ENCODE assay signal across 9 cellular contexts in the genomic region with DNA sequence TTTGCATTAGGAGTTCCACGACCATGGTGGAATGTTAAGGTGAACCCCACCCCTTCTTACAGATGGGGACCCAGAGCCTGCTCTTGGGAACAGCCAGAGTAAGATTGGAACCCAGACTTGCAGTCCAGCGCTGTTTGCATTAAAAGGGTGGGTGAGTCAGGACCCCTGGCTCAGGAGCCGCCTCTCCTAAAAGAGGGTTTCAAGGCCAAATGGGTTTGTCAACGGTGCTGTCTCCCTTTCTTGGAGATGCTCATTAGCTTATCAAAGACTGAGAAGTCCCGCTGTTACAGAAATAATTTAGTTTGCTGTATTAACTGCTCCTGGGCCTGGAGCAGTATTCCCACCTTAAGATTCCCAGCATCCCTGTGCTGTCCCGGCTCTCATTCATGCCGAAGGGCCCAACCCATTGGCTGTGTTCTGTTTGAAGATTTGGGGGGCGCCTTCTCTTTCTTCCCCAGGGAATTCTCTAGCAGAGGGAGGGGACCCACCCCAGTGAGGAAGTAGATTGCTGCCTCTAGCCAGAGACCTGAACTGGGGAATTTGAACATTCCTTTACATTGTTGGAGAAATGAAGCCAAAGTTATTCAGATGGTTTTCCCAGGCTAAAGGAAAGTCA. TPM values are rescaled to one million over a fixed set of nuclear protein-coding genes. Genes with fewer than 3 reads are reported as not detected.
DNase-seq lines count a peak whose midpoint lies in the region; ATAC-seq, FAIRE-seq and TF ChIP-seq lines count a peak whose summit lies in the region.
"Had no signal": no experiment of that assay in that cellular context is flagged by ENCODE, and none has a peak within 500 bp of the region (broad histone marks: within the 10 kb centered on the region; RNA-seq: fewer than 3 reads in every experiment).

No MANE protein-coding gene starts in this region.

- H3K4me3 Mint-ChIP-seq in T-helper 1 cell treated with Interleukin-12 subunit alpha and Interleukin-12 subunit beta and Interleukin-4 antibody, amounts not matched to agents 30 μg/mL and 1 μg/mL, for 36 hours = peak overlapping the region; percentile 98
- peak overlapping the region; percentile 98 for H3K4me3 Mint-ChIP-seq in astrocyte (ENCODE audit: unreplicated experiment)

- H3K36me3 ChIP-seq in astrocyte (ENCODE audit: insufficient read depth, low read length) (peaks cover 10% of the 10 kb centered on the region), keratinocyte (ENCODE audit: control insufficient read depth in 2 of 2, extremely low read depth in 1 of 2, insufficient read depth in 2 of 2, low read length in 2 of 2) (peaks cover 6 to 25% of the 10 kb centered on the region in 2 experiments), thoracic aorta (peaks cover 12% of the 10 kb centered on the region)

- peaks cover 8% of the 10 kb centered on the region for H3K4me1 Mint-ChIP-seq in T-helper 1 cell treated with Interleukin-12 subunit alpha and Interleukin-12 subunit beta and Interleukin-4 antibody, amounts not matched to agents 30 μg/mL and 1 μg/mL, for 36 hours (ENCODE audit: low read depth)
- H3K4me1 Mint-ChIP-seq in astrocyte (ENCODE audit: low read depth, unreplicated experiment) = peaks cover 35% of the 10 kb centered on the region

- DNase-seq in T-helper 1 cell = no peak
- DNase-seq in astrocyte (ENCODE audit: low read depth) = no peak
- no peak for DNase-seq in keratinocyte (ENCODE audit: low read depth, low spot score)
- no peak for DNase-seq in thoracic aorta (ENCODE audit: low spot score)
- no peak for DNase-seq in urothelium cell line (ENCODE audit: low spot score)

- no peak overlapping the region for H3K27ac Mint-ChIP-seq in T-helper 1 cell treated with Interleukin-12 subunit alpha and Interleukin-12 subunit beta and Interleukin-4 antibody, amounts not matched to agents 30 μg/mL and 1 μg/mL, for 36 hours
- H3K27ac Mint-ChIP-seq in astrocyte (ENCODE audit: unreplicated experiment) = peak overlapping the region; percentile 89

- ATAC-seq in thoracic aorta (ENCODE audit: insufficient number of reproducible peaks, low FRiP score, low read depth) (no peak), HG02588 (IDR thresholded peaks at IDR 0.05; ENCODE audit: unreplicated experiment) (no peak), GM18517 (IDR thresholded peaks at IDR 0.05; ENCODE audit: unreplicated experiment) (no peak)

- no peaks in the 10 kb centered on the region for H3K9me3 Mint-ChIP-seq in T-helper 1 cell treated with Interleukin-12 subunit alpha and Interleukin-12 subunit beta and Interleukin-4 antibody, amounts not matched to agents 30 μg/mL and 1 μg/mL, for 36 hours
- H3K9me3 Mint-ChIP-seq in astrocyte (ENCODE audit: unreplicated experiment) = peaks cover 2% of the 10 kb centered on the region

- TF ChIP-seq CTCF in astrocyte (IDR thresholded peaks at IDR 0.05; ENCODE audit: insufficient read depth, low read depth, low read length) (no peak), keratinocyte (optimal IDR thresholded peaks at IDR 0.05 in 1 of 3, IDR thresholded peaks at IDR 0.05 in 1 of 3, conservative IDR thresholded peaks at IDR 0.05 in 1 of 3; ENCODE audit: extremely low read depth in 1 of 3, insufficient read depth in 2 of 3, low read length in 3 of 3) (no peak), thoracic aorta (IDR thresholded peaks at IDR 0.05) (no peak)

- no peaks in the 10 kb centered on the region for H3K36me3 Mint-ChIP-seq in T-helper 1 cell treated with Interleukin-12 subunit alpha and Interleukin-12 subunit beta and Interleukin-4 antibody, amounts not matched to agents 30 μg/mL and 1 μg/mL, for 36 hours (ENCODE audit: low read depth)
- peaks cover 29% of the 10 kb centered on the region for H3K36me3 Mint-ChIP-seq in astrocyte (ENCODE audit: low read depth, unreplicated experiment)

- FAIRE-seq in astrocyte (lab: Jason Lieb, UNC) (no peak), keratinocyte (lab: Jason Lieb, UNC) (peak; percentile 64), urothelium cell line (lab: Jason Lieb, UNC) (no peak)
- FAIRE-seq: A204.1 had no signal

- H3K27me3 Mint-ChIP-seq in T-helper 1 cell treated with Interleukin-12 subunit alpha and Interleukin-12 subunit beta and Interleukin-4 antibody, amounts not matched to agents 30 μg/mL and 1 μg/mL, for 36 hours (ENCODE audit: low read depth) = peaks cover 43% of the 10 kb centered on the region
- no peaks in the 10 kb centered on the region for H3K27me3 Mint-ChIP-seq in astrocyte (ENCODE audit: low read depth, unreplicated experiment)

- H3K27ac ChIP-seq in astrocyte (ENCODE audit: low read depth, low read length) (peak overlapping the region; percentile 85), keratinocyte (ENCODE audit: control insufficient read depth, insufficient read depth, low read length) (peak overlapping the region; percentile 93), thoracic aorta (peak overlapping the region; percentile 96 to 98)

- H4K20me1 ChIP-seq in astrocyte (ENCODE audit: insufficient read depth, low read length) = peaks cover 49% of the 10 kb centered on the region
- H4K20me1 ChIP-seq in keratinocyte (ENCODE audit: control insufficient read depth, extremely low read depth, insufficient read depth, low read length) = no peaks in the 10 kb centered on the region

- H3K9me3 ChIP-seq in astrocyte (ENCODE audit: insufficient read depth, low read depth, low read length) = no peaks in the 10 kb centered on the region
- H3K9me3 ChIP-seq in keratinocyte (ENCODE audit: control insufficient read depth, low read depth, low read length) = no peaks in the 10 kb centered on the region
- H3K9me3 ChIP-seq in thoracic aorta = no peaks in the 10 kb centered on the region

- H2AFZ ChIP-seq in astrocyte (ENCODE audit: low read depth, low read length) (peak overlapping the region; percentile 59), keratinocyte (ENCODE audit: control insufficient read depth, low read length) (no peak overlapping the region)

- H3K9ac ChIP-seq in astrocyte (ENCODE audit: low read length) (peak overlapping the region; percentile 92), keratinocyte (ENCODE audit: control insufficient read depth, extremely low read depth, insufficient read depth, low read length) (peak overlapping the region; percentile 94)

- no peaks in the 10 kb centered on the region for H3K9me1 ChIP-seq in keratinocyte (ENCODE audit: control insufficient read depth, extremely low read depth, insufficient read depth, low read length)

- H3K4me1 ChIP-seq in astrocyte (ENCODE audit: insufficient read depth, low read length) = peaks cover 29% of the 10 kb centered on the region
- peaks cover 54% of the 10 kb centered on the region for H3K4me1 ChIP-seq in keratinocyte (ENCODE audit: control insufficient read depth, extremely low read depth, insufficient read depth, low read length)
- peaks cover 53 to 70% of the 10 kb centered on the region in 2 donors for H3K4me1 ChIP-seq in thoracic aorta (ENCODE audit: control insufficient read depth in 1 of 2, low read depth in 2 of 2)

- no peaks in the 10 kb centered on the region for H3K27me3 ChIP-seq in astrocyte (ENCODE audit: insufficient read depth, low read length)
- H3K27me3 ChIP-seq in keratinocyte (ENCODE audit: control insufficient read depth, extremely low read depth, insufficient read depth, low read length) = no peaks in the 10 kb centered on the region
- no peaks in the 10 kb centered on the region for H3K27me3 ChIP-seq in thoracic aorta (replicated peaks; ENCODE audit: insufficient read depth)

- peak overlapping the region; percentile 97 for H3K4me2 ChIP-seq in astrocyte (ENCODE audit: low read length)
- peak overlapping the region; percentile 73 for H3K4me2 ChIP-seq in keratinocyte (ENCODE audit: control insufficient read depth, extremely low read depth, insufficient read depth, low read depth, low read length)

- peaks cover 55% of the 10 kb centered on the region for H3K79me2 ChIP-seq in astrocyte (ENCODE audit: insufficient read depth, low read length)
- peaks cover 34% of the 10 kb centered on the region for H3K79me2 ChIP-seq in keratinocyte (ENCODE audit: control insufficient read depth, insufficient read depth, low read length)

- H3K4me3 ChIP-seq in astrocyte (ENCODE audit: insufficient read depth, low read depth, low read length) = peak overlapping the region; percentile 83
- H3K4me3 ChIP-seq in keratinocyte (ENCODE audit: control insufficient read depth in 2 of 3, extremely low read depth in 1 of 3, insufficient read depth in 2 of 3, low read depth in 1 of 3, low read length in 3 of 3) = peak overlapping the region; percentile 67 to 74 (median 73)
- peak overlapping the region; percentile 86 for H3K4me3 ChIP-seq in thoracic aorta

- dilution Hi-C loops in keratinocyte (cut with MboI; ENCODE audit: extremely low pct_ligation_motif_present, low sequenced_read_pairs) = no loop called here

RNA-seq across cellular contexts. Expression of gene MARVELD1, which starts 1.8 kb away (rescaled TPM):
- total RNA-seq in astrocyte (69.7 and 79.2 TPM in 2 replicates), thoracic aorta (10 to 100 TPM; 85.0 to 97.9 TPM)
- 24.0 to 85.1 TPM (median 39.7 TPM) in 3 replicates for polyA plus RNA-seq in keratinocyte
- polyA plus RNA-seq in keratinocyte (2011; ENCODE audit: low read depth) = 3.6 TPM
- polyA plus RNA-seq in keratinocyte (2011; cell fraction: cytosol; rRNA removed) = 54.3 and 80.9 TPM in 2 replicates
- 88.1 and 97.3 TPM in 2 replicates for polyA plus RNA-seq in keratinocyte (2011; cell fraction: nucleus; rRNA removed)
- polyA plus RNA-seq in keratinocyte (2012; ENCODE audit: low replicate concordance) = 16.9 and 47.1 TPM in 2 replicates
- 26.4 to 53.8 TPM (median 34.8 TPM) in 3 replicates for polyA minus RNA-seq in keratinocyte
- 62.7 TPM for polyA minus RNA-seq in keratinocyte (2011; cell fraction: cytosol; rRNA and poly(A)+ RNA removed)
- polyA minus RNA-seq in keratinocyte (2011; cell fraction: nucleus; rRNA and poly(A)+ RNA removed) = 26.9 and 36.7 TPM in 2 replicates

RNA-seq across cellular contexts. Expression of gene ZFYVE27, which starts 21.6 kb away (rescaled TPM):
- total RNA-seq in astrocyte (31.3 and 32.8 TPM in 2 replicates), thoracic aorta (10 to 100 TPM; 24.8 to 25.5 TPM)
- 14.2 to 23.2 TPM (median 14.3 TPM) in 3 replicates for polyA plus RNA-seq in keratinocyte
- 10.1 TPM for polyA plus RNA-seq in keratinocyte (2011; ENCODE audit: low read depth)
- polyA plus RNA-seq in keratinocyte (2011; cell fraction: cytosol; rRNA removed) = 5.8 and 6.5 TPM in 2 replicates
- polyA plus RNA-seq in keratinocyte (2011; cell fraction: nucleus; rRNA removed) = 66.2 and 75.9 TPM in 2 replicates
- polyA plus RNA-seq in keratinocyte (2012; ENCODE audit: low replicate concordance) = 10.9 and 15.3 TPM in 2 replicates
- 12.6 to 19.6 TPM (median 18.3 TPM) in 3 replicates for polyA minus RNA-seq in keratinocyte
- polyA minus RNA-seq in keratinocyte (2011; cell fraction: cytosol; rRNA and poly(A)+ RNA removed) = 10.9 TPM
- 28.7 and 34.0 TPM in 2 replicates for polyA minus RNA-seq in keratinocyte (2011; cell fraction: nucleus; rRNA and poly(A)+ RNA removed)

RNA-seq across cellular contexts. Expression of gene AVPI1, which starts 28.3 kb away (rescaled TPM):
- total RNA-seq in astrocyte (5.0 and 5.6 TPM in 2 replicates), thoracic aorta (10 to 100 TPM in 1 of 2 donors, 1 to 10 TPM in 1; 9.5 to 25.6 TPM)
- polyA plus RNA-seq in keratinocyte = 22.3 to 83.2 TPM (median 48.8 TPM) in 3 replicates
- polyA plus RNA-seq in keratinocyte (2011; ENCODE audit: low read depth) = 35.6 TPM
- 46.4 and 55.3 TPM in 2 replicates for polyA plus RNA-seq in keratinocyte (2011; cell fraction: cytosol; rRNA removed)
- polyA plus RNA-seq in keratinocyte (2011; cell fraction: nucleus; rRNA removed) = 55.8 and 77.0 TPM in 2 replicates
- 28.2 and 159 TPM in 2 replicates for polyA plus RNA-seq in keratinocyte (2012; ENCODE audit: low replicate concordance)
- polyA minus RNA-seq in keratinocyte = 26.9 to 46.4 TPM (median 32.3 TPM) in 3 replicates
- polyA minus RNA-seq in keratinocyte (2011; cell fraction: cytosol; rRNA and poly(A)+ RNA removed) = 62.0 TPM
- polyA minus RNA-seq in keratinocyte (2011; cell fraction: nucleus; rRNA and poly(A)+ RNA removed) = 53.1 and 56.0 TPM in 2 replicates

RNA-seq across cellular contexts. Expression of gene SFRP5, which starts 56.4 kb away (rescaled TPM):
- total RNA-seq in astrocyte = 0.14 and 0.16 TPM in 2 replicates
- polyA plus RNA-seq in keratinocyte = not detected in 3 replicates
- not detected for polyA plus RNA-seq in keratinocyte (2011; ENCODE audit: low read depth)
- not detected in 2 replicates for polyA plus RNA-seq in keratinocyte (2011; cell fraction: cytosol; rRNA removed)
- not detected in 2 replicates for polyA plus RNA-seq in keratinocyte (2011; cell fraction: nucleus; rRNA removed)
- 0.11 TPM in 1 of 2 replicates, not detected in the other for polyA plus RNA-seq in keratinocyte (2012; ENCODE audit: low replicate concordance)
- not detected in 3 replicates for polyA minus RNA-seq in keratinocyte
- polyA minus RNA-seq in keratinocyte (2011; cell fraction: cytosol; rRNA and poly(A)+ RNA removed) = not detected
- polyA minus RNA-seq in keratinocyte (2011; cell fraction: nucleus; rRNA and poly(A)+ RNA removed) = not detected in 2 replicates
- total RNA-seq in thoracic aorta = 1 to 10 TPM in 1 of 2 donors, under 1 TPM in 1; 0.41 to 1.8 TPM
